Comparison of ENCODE assay signal across 8 cellular contexts in the genomic region with DNA sequence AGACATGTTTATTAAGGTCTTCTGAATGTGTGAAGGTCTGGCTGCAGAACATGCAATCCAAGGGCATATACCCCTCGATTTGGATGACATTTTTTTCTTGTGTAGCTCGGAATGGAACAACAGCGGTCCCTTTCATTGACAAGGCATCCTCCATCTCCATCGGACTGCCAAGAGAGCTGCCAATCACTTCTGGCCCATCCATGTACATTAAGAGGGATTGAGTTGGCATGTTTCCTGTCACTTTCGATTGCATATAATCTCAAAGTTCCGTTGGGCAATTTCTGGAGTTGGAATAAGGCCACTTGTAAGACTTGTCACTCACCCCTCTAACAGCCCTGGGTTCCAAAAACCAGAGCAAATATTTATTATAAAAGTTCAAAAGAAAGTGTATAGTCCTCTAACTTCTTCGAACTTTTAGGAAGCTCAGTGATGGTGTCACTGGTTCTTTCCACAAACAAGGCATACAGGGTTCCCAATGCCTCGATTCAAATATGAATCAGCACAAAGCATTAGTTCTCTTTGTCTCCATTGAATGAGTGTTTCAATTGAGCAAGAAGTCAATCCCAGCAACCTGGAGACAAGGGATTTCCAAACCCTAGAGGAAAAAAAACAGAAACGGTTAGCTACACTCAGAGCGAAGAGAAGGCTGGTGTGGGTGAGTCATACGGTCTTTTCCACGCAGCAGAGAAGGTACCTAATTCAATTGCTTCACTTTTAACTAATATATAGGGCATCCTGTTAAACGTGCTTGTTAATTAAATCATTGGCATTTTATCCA. TPM values are rescaled to one million over a fixed set of nuclear protein-coding genes. Genes with fewer than 3 reads are reported as not detected.
A peak's percentile ranks its signal among the peaks of the same experiment; 100 is the strongest.
DNase-seq lines count a peak whose midpoint lies in the region; ATAC-seq, FAIRE-seq and TF ChIP-seq lines count a peak whose summit lies in the region.

No MANE protein-coding gene starts in this region.

- no peaks in the 10 kb centered on the region for H3K9me3 ChIP-seq in Panc1 (ENCODE audit: control insufficient read depth, insufficient read depth, low read depth, low read length)
- H3K9me3 ChIP-seq in K562 (replicated peaks; ENCODE audit: control insufficient read depth, insufficient read depth, low read depth, low read length) = no peaks in the 10 kb centered on the region
- no peaks in the 10 kb centered on the region for H3K9me3 ChIP-seq in right lobe of liver
- no peaks in the 10 kb centered on the region for H3K9me3 ChIP-seq in subcutaneous abdominal adipose tissue (ENCODE audit: control insufficient read depth in 5 of 5, low read length in 5 of 5)

- no peaks in the 10 kb centered on the region for H3K9me1 ChIP-seq in K562 (ENCODE audit: control insufficient read depth, insufficient read depth, low read length)

- ATAC-seq in GM19351 (IDR thresholded peaks at IDR 0.05; ENCODE audit: unreplicated experiment) = peak; percentile 32
- ATAC-seq in Panc1 = peak; percentile 2; the same call in 1 of the 2 replicates
- ATAC-seq in K562 = no peak
- ATAC-seq in right lobe of liver = peak in 3 of 4 donors; percentile 9 to 42 (median 9)
- no peak for ATAC-seq in GM21825 (IDR thresholded peaks at IDR 0.05; ENCODE audit: unreplicated experiment)

- H3K27me3 ChIP-seq in Panc1 (ENCODE audit: control insufficient read depth, insufficient read depth, low read length) (no peaks in the 10 kb centered on the region), K562 (ENCODE audit: control insufficient read depth in 2 of 2, insufficient read depth in 2 of 2, low read length in 2 of 2) (no peaks in the 10 kb centered on the region), right lobe of liver (no peaks in the 10 kb centered on the region), subcutaneous abdominal adipose tissue (ENCODE audit: control insufficient read depth in 5 of 5, insufficient read depth in 4 of 5, low read length in 5 of 5) (no peaks in the 10 kb centered on the region), H7 (ENCODE audit: control insufficient read depth, insufficient read depth, low read length) (no peaks in the 10 kb centered on the region)

- peak overlapping the region; percentile 57 to 66 for H3K4me3 ChIP-seq in Panc1 (ENCODE audit: low read depth in 2 of 2, low read length in 2 of 2)
- H3K4me3 ChIP-seq in K562 = no peak overlapping the region
- no peak overlapping the region for H3K4me3 ChIP-seq in right lobe of liver
- H3K4me3 ChIP-seq in subcutaneous abdominal adipose tissue (ENCODE audit: low read depth in 1 of 5, low read length in 5 of 5) = peak overlapping the region in 2 of 5 donors; percentile 4 to 11
- no peak overlapping the region for H3K4me3 ChIP-seq in H7 (ENCODE audit: insufficient read depth, low read depth, low read length)

- no peak overlapping the region for H2AFZ ChIP-seq in K562 (ENCODE audit: low read depth, low read length)

- H3K9ac ChIP-seq in K562 (ENCODE audit: insufficient read depth in 1 of 2, low read depth in 2 of 2, low read length in 2 of 2) (no peak overlapping the region), subcutaneous abdominal adipose tissue (ENCODE audit: low read length in 5 of 5) (peak overlapping the region in 2 of 5 donors; percentile 38 to 50)

- BruUV-seq in Panc1 (replicated peaks; lab: Mats Ljungman, UMichigan) = TSS peak; percentile 10
- no TSS peak for BruUV-seq in K562 (replicated peaks; lab: Mats Ljungman, UMichigan)

- DNase-seq in Panc1 (ENCODE audit: low read depth, low spot score) (no peak), K562 (ENCODE audit: extremely low read depth in 1 of 4, low spot score in 3 of 4) (no peak), right lobe of liver (no peak), NCI-H524 (lab: John Stamatoyannopoulos, UW) (no peak), H7 (no peak)

- no peak for TF ChIP-seq RAD21 in K562 (CRISPR knock-in tag; conservative IDR thresholded peaks at IDR 0.05 in 1 of 2, IDR thresholded peaks at IDR 0.05 in 1 of 2)

- WGBS in K562 (ENCODE audit: insufficient coverage, low coverage, missing lambda C conversion rate) = 87% methylated on average over 13 of the region's 13 CpGs
- WGBS in right lobe of liver (ENCODE audit: insufficient coverage, low coverage, low lambda C conversion rate, missing lambda C conversion rate) = 40% methylated on average over 13 of the region's 13 CpGs

- H3K4me2 ChIP-seq in K562 (ENCODE audit: insufficient read depth, low read length) = no peak overlapping the region

- no peak for TF ChIP-seq CTCF in Panc1 (IDR thresholded peaks at IDR 0.05)
- TF ChIP-seq CTCF in K562 (IDR thresholded peaks at IDR 0.05 in 2 of 3, conservative IDR thresholded peaks at IDR 0.05 in 1 of 3; ENCODE audit: insufficient read depth in 2 of 3, low read depth in 1 of 3, low read length in 3 of 3) = no peak
- no peak for TF ChIP-seq CTCF in right lobe of liver (IDR thresholded peaks at IDR 0.05)

- H3K4me1 ChIP-seq in Panc1 (ENCODE audit: control insufficient read depth, insufficient read depth, low read length) (peaks cover 57% of the 10 kb centered on the region), K562 (replicated peaks in 1 of 2; ENCODE audit: control insufficient read depth in 2 of 2, insufficient read depth in 2 of 2, low read length in 2 of 2) (peaks cover 8 to 24% of the 10 kb centered on the region in 2 experiments; a peak in 4 of 5 replicates), right lobe of liver (peaks cover 0 to 85% (median 15%) of the 10 kb centered on the region in 4 donors), subcutaneous abdominal adipose tissue (ENCODE audit: control insufficient read depth in 5 of 5, insufficient read depth in 5 of 5, low read length in 5 of 5) (peaks cover 5 to 70% (median 51%) of the 10 kb centered on the region in 5 donors)

- POLR2A ChIA-PET in Panc1 (lab: Charles Lee) = interaction anchor here (0.5 to 0.8 kb wide), 2 partner anchors 10 to 174 kb away, joined by 3 read pairs; no protein-coding TSS in a partner anchor
- POLR2A ChIA-PET in K562 (lab: Yijun Ruan, JAX) = interaction anchor here (0.6 to 1.4 kb wide), 3 partner anchors 159 to 329 kb away, joined by 3 to 4 read pairs (median 3); no protein-coding TSS in a partner anchor

- peaks cover 98% of the 10 kb centered on the region for H3K79me2 ChIP-seq in K562 (ENCODE audit: control insufficient read depth, insufficient read depth, low read length)

- H3K36me3 ChIP-seq in Panc1 (ENCODE audit: control insufficient read depth, insufficient read depth, low read length) (peaks cover 27% of the 10 kb centered on the region), K562 (ENCODE audit: control insufficient read depth, insufficient read depth, low read length) (peaks cover 62% of the 10 kb centered on the region), right lobe of liver (peaks cover 0 to 25% (median 9%) of the 10 kb centered on the region in 4 donors), subcutaneous abdominal adipose tissue (ENCODE audit: control insufficient read depth in 5 of 5, insufficient read depth in 5 of 5, low read length in 5 of 5) (peaks cover 4 to 29% (median 26%) of the 10 kb centered on the region in 5 donors), H7 (replicated peaks; ENCODE audit: control insufficient read depth, insufficient read depth, low read length) (peaks cover 28% of the 10 kb centered on the region)

- intact Hi-C loops in Panc1 (cut with micrococcal nuclease; ENCODE audit: unreplicated experiment) = no loop called here
- intact Hi-C loops in K562 (cut with micrococcal nuclease) = no loop called here
- intact Hi-C loops in right lobe of liver (cut with DNase I) = no loop called here

- peaks cover 3% of the 10 kb centered on the region; the same call in 1 of the 2 replicates for H4K20me1 ChIP-seq in K562 (replicated peaks; ENCODE audit: control insufficient read depth, insufficient read depth, low read length)

- CTCF ChIA-PET in Panc1 (lab: Charles Lee) (no interaction called here), K562 (lab: Yijun Ruan, JAX; ENCODE audit: low intra/inter-chr PET ratio) (no interaction called here)

- in situ Hi-C loops in Panc1 (cut with HindIII; ENCODE audit: low pct_unique_long_range_greater_than_20kb, low sequenced_read_pairs) (no loop called here), K562 (cut with MboI) (no loop called here)

- FAIRE-seq in K562 (lab: Jason Lieb, UNC) = no peak

- H3K27ac ChIP-seq in Panc1 (ENCODE audit: low read length) (peak overlapping the region; percentile 100), K562 (ENCODE audit: extremely low read depth, low read depth, low read length) (no peak overlapping the region), right lobe of liver (peak overlapping the region; percentile 2 to 44 (median 42)), subcutaneous abdominal adipose tissue (ENCODE audit: low read depth, low read length) (peak overlapping the region; percentile 90)

- TF ChIP-seq POLR2A in K562 (conservative IDR thresholded peaks at IDR 0.05) = no peak
- no peak for TF ChIP-seq POLR2A in right lobe of liver (IDR thresholded peaks at IDR 0.05)

- no peak for TF ChIP-seq EP300 in K562 (IDR thresholded peaks at IDR 0.05; ENCODE audit: low read length)

TF ChIP-seq in K562, 482 proteins besides CTCF, POLR2A, EP300 and RAD21 (continues in another document):
- TF ChIP-seq RFX7 (CRISPR knock-in tag; IDR thresholded peaks at IDR 0.05) = no peak
- no peak for TF ChIP-seq ETV1 (tag; conservative IDR thresholded peaks at IDR 0.05; ENCODE audit: low read depth)
- TF ChIP-seq FUS (optimal IDR thresholded peaks at IDR 0.05; ENCODE audit: low read depth, low read length) = no peak
- no peak for TF ChIP-seq NELFE (IDR thresholded peaks at IDR 0.05; ENCODE audit: insufficient read depth, insufficient read length)

RNA-seq across cellular contexts. Expression of gene ZNF217, which starts 10.9 kb away (rescaled TPM):
- total RNA-seq in Panc1 (2021; ENCODE audit: unreplicated experiment) (210 TPM), K562 (2014; rRNA removed) (16.8 and 17.7 TPM in 2 replicates), K562 (2014; rRNA removed; fragmentation: Illumina TruSeq; extraction: Trizol) (23.4 and 25.0 TPM in 2 replicates), K562 (2015; rRNA removed; fragmentation: Illumina TruSeq; extraction: Trizol) (18.7 and 21.8 TPM in 2 replicates), K562 (2021) (39.7 and 41.8 TPM in 2 replicates), right lobe of liver (10 to 100 TPM; 11.3 to 27.1 (median 15.8) TPM)
- 80.1 TPM for polyA plus RNA-seq in Panc1 (2012; ENCODE audit: insufficient read length)
- total RNA-seq in K562 (2011; cell fraction: chromatin; rRNA removed; ENCODE audit: low replicate concordance) = 27.8 and 53.4 TPM in 2 replicates
- 21.3 and 24.7 TPM in 2 replicates for total RNA-seq in K562 (2011; cell fraction: nucleolus; rRNA removed)
- 26.2 and 28.5 TPM in 2 replicates for total RNA-seq in K562 (2011; cell fraction: nucleoplasm; rRNA removed)
- polyA plus RNA-seq in K562 (2011; rRNA removed) (11.4 and 12.9 TPM in 2 replicates), K562 (2014; fragmentation: Illumina TruSeq; extraction: Trizol) (19.3 and 26.7 TPM in 2 replicates), K562 (2014; fragmentation: Nextera tagmentation; extraction: Ambion mirVana) (1 to 10 TPM; 3.0 to 7.1 TPM), K562 (2014; rRNA removed) (16.0 and 23.5 TPM in 2 replicates)
- polyA plus RNA-seq in K562 (2011; cell fraction: cytosol; rRNA removed) = 6.8 and 8.6 TPM in 2 replicates
- polyA plus RNA-seq in K562 (2011; cell fraction: nucleus; rRNA removed) = 19.8 and 24.3 TPM in 2 replicates
- polyA plus RNA-seq in K562 (2012) = 17.7 and 21.1 TPM in 2 replicates
- polyA minus RNA-seq in K562 (2011; rRNA and poly(A)+ RNA removed) = 36.2 and 44.6 TPM in 2 replicates
- 21.7 and 25.7 TPM in 2 replicates for polyA minus RNA-seq in K562 (2011; cell fraction: cytosol; rRNA and poly(A)+ RNA removed)
- 19.7 and 29.4 TPM in 2 replicates for polyA minus RNA-seq in K562 (2011; cell fraction: nucleus; rRNA and poly(A)+ RNA removed)
- total RNA-seq in H7 (2014; rRNA removed; shearing (Covaris generic)) = 31.4 and 44.0 TPM in 2 replicates

Comparison
In these comparisons a context has a peak if more than half of its experiments do, and no peak if none do; other contexts are left out.
1. ATAC-seq: peak in GM19351 (single experiment), Panc1 (single experiment) and right lobe of liver (3 of 4); none in K562 (single experiment) and GM21825 (single experiment).
2. H3K4me3 ChIP-seq: peak in Panc1 (2 of 2); none in K562 (single experiment), right lobe of liver (0 of 3) and H7 (single experiment).